In the genomic region with DNA sequence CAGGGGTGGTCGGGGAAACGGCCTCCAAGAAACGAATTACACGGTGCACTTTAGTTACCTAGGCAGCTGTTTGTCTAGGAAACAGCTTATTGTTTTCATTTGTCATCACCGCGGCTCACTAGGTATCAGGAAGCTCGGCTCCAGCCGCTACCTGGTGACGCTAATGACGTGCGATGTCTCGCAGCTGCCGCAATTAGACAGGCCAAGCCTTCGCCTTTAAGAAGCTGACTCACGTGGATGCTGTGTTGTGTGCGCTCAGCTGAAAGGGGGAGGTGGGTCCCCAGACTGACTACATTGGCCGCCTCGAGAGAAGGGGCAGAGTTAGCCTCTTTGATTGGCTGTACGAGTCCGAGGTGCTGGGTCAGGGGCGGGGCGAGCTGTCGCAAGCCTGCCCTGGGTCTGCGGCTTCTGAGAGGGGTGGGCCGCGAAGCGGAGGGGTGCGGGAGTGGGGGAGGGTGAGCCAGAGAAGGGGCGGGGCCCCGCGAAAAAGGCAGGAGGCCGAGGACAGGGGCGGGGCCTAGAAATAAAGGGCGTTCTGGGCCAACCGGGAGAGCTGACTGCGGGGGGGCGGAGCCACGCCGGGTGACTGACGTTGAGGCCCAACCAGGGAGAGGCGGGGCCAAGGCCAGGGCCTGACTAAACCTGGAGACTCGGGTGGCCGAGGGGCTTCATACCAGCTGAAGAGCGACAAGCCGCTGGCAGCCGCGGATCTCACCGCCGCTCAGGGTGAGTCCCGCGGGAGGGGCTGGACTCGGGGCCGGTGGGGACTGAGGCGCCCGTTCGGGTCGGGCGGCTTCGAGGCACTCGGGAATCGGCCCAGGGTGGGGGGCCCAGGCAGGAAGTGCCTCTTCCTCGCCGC, we compare ENCODE assay signal across 1 cellular context.
A peak's percentile ranks its signal among the peaks of the same experiment; 100 is the strongest.
TF ChIP-seq lines count a peak whose summit lies in the region.

A gene (plus strand): TSS at position 671 of the 859 bp plus-strand sequence. CDS start 9,645 bp downstream, outside the sequence.

TF ChIP-seq in K562, 482 proteins besides CTCF, POLR2A, EP300 and RAD21 (continued from another document and continues in another):
- TF ChIP-seq, protein P1, sequence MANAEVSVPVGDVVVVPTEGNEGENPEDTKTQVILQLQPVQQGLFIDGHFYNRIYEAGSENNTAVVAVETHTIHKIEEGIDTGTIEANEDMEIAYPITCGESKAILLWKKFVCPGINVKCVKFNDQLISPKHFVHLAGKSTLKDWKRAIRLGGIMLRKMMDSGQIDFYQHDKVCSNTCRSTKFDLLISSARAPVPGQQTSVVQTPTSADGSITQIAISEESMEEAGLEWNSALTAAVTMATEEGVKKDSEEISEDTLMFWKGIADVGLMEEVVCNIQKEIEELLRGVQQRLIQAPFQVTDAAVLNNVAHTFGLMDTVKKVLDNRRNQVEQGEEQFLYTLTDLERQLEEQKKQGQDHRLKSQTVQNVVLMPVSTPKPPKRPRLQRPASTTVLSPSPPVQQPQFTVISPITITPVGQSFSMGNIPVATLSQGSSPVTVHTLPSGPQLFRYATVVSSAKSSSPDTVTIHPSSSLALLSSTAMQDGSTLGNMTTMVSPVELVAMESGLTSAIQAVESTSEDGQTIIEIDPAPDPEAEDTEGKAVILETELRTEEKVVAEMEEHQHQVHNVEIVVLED (CRISPR knock-in tag; IDR thresholded peaks at IDR 0.05): no peak
- TF ChIP-seq GTF2F1 (IDR thresholded peaks at IDR 0.05; ENCODE audit: low read depth, low read length) (no peak), BACH1 (tag; IDR thresholded peaks at IDR 0.05) (no peak), HMG20A (CRISPR knock-in tag; conservative IDR thresholded peaks at IDR 0.05) (no peak), GTF2A2 (tag; IDR thresholded peaks at IDR 0.05) (no peak), DACH1 (IDR thresholded peaks at IDR 0.05; ENCODE audit: partially characterized antibody) (peak; percentile 98), ZNF3 (CRISPR knock-in tag; IDR thresholded peaks at IDR 0.05) (no peak), ZNF184 (CRISPR knock-in tag; IDR thresholded peaks at IDR 0.05) (no peak), MAFK (IDR thresholded peaks at IDR 0.05; ENCODE audit: low read length) (peak; percentile 61), POLR2H (tag; IDR thresholded peaks at IDR 0.05; ENCODE audit: low read depth) (no peak), NELFE (IDR thresholded peaks at IDR 0.05; ENCODE audit: insufficient read depth, insufficient read length) (no peak), RBM34 (IDR thresholded peaks at IDR 0.05; ENCODE audit: borderline replicate concordance, insufficient read depth, low read length) (no peak), ZNF143 (CRISPR knock-in tag; IDR thresholded peaks at IDR 0.05) (no peak), KAT2B (IDR thresholded peaks at IDR 0.05; ENCODE audit: low read depth, low read length) (no peak), HDAC3 (IDR thresholded peaks at IDR 0.05; ENCODE audit: borderline replicate concordance, partially characterized antibody) (no peak), SAFB (IDR thresholded peaks at IDR 0.05; ENCODE audit: borderline replicate concordance, low read depth, low read length) (no peak), PTTG1 (tag; IDR thresholded peaks at IDR 0.05; ENCODE audit: low read depth) (no peak), ZNF253 (CRISPR knock-in tag; conservative IDR thresholded peaks at IDR 0.05) (no peak), ASH1L (IDR thresholded peaks at IDR 0.05; ENCODE audit: borderline replicate concordance, low read depth, partially characterized antibody) (peak; percentile 53), YBX1 (IDR thresholded peaks at IDR 0.05) (no peak), SPI1 (IDR thresholded peaks at IDR 0.05; ENCODE audit: borderline replicate concordance, low read depth, low read length) (no peak), ZNF785 (CRISPR knock-in tag; IDR thresholded peaks at IDR 0.05) (no peak), ZNF146 (CRISPR knock-in tag; IDR thresholded peaks at IDR 0.05; ENCODE audit: unreplicated experiment) (no peak)
- TF ChIP-seq, protein P2, sequence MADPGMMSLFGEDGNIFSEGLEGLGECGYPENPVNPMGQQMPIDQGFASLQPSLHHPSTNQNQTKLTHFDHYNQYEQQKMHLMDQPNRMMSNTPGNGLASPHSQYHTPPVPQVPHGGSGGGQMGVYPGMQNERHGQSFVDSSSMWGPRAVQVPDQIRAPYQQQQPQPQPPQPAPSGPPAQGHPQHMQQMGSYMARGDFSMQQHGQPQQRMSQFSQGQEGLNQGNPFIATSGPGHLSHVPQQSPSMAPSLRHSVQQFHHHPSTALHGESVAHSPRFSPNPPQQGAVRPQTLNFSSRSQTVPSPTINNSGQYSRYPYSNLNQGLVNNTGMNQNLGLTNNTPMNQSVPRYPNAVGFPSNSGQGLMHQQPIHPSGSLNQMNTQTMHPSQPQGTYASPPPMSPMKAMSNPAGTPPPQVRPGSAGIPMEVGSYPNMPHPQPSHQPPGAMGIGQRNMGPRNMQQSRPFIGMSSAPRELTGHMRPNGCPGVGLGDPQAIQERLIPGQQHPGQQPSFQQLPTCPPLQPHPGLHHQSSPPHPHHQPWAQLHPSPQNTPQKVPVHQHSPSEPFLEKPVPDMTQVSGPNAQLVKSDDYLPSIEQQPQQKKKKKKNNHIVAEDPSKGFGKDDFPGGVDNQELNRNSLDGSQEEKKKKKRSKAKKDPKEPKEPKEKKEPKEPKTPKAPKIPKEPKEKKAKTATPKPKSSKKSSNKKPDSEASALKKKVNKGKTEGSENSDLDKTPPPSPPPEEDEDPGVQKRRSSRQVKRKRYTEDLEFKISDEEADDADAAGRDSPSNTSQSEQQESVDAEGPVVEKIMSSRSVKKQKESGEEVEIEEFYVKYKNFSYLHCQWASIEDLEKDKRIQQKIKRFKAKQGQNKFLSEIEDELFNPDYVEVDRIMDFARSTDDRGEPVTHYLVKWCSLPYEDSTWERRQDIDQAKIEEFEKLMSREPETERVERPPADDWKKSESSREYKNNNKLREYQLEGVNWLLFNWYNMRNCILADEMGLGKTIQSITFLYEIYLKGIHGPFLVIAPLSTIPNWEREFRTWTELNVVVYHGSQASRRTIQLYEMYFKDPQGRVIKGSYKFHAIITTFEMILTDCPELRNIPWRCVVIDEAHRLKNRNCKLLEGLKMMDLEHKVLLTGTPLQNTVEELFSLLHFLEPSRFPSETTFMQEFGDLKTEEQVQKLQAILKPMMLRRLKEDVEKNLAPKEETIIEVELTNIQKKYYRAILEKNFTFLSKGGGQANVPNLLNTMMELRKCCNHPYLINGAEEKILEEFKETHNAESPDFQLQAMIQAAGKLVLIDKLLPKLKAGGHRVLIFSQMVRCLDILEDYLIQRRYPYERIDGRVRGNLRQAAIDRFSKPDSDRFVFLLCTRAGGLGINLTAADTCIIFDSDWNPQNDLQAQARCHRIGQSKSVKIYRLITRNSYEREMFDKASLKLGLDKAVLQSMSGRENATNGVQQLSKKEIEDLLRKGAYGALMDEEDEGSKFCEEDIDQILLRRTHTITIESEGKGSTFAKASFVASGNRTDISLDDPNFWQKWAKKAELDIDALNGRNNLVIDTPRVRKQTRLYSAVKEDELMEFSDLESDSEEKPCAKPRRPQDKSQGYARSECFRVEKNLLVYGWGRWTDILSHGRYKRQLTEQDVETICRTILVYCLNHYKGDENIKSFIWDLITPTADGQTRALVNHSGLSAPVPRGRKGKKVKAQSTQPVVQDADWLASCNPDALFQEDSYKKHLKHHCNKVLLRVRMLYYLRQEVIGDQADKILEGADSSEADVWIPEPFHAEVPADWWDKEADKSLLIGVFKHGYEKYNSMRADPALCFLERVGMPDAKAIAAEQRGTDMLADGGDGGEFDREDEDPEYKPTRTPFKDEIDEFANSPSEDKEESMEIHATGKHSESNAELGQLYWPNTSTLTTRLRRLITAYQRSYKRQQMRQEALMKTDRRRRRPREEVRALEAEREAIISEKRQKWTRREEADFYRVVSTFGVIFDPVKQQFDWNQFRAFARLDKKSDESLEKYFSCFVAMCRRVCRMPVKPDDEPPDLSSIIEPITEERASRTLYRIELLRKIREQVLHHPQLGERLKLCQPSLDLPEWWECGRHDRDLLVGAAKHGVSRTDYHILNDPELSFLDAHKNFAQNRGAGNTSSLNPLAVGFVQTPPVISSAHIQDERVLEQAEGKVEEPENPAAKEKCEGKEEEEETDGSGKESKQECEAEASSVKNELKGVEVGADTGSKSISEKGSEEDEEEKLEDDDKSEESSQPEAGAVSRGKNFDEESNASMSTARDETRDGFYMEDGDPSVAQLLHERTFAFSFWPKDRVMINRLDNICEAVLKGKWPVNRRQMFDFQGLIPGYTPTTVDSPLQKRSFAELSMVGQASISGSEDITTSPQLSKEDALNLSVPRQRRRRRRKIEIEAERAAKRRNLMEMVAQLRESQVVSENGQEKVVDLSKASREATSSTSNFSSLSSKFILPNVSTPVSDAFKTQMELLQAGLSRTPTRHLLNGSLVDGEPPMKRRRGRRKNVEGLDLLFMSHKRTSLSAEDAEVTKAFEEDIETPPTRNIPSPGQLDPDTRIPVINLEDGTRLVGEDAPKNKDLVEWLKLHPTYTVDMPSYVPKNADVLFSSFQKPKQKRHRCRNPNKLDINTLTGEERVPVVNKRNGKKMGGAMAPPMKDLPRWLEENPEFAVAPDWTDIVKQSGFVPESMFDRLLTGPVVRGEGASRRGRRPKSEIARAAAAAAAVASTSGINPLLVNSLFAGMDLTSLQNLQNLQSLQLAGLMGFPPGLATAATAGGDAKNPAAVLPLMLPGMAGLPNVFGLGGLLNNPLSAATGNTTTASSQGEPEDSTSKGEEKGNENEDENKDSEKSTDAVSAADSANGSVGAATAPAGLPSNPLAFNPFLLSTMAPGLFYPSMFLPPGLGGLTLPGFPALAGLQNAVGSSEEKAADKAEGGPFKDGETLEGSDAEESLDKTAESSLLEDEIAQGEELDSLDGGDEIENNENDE (IDR thresholded peaks at IDR 0.05; ENCODE audit: low read depth, low read length): no peak
- TF ChIP-seq, protein P3, sequence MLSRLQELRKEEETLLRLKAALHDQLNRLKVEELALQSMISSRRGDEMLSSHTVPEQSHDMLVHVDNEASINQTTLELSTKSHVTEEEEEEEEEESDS (CRISPR knock-in tag; IDR thresholded peaks at IDR 0.05): no peak
- TF ChIP-seq, protein P4, sequence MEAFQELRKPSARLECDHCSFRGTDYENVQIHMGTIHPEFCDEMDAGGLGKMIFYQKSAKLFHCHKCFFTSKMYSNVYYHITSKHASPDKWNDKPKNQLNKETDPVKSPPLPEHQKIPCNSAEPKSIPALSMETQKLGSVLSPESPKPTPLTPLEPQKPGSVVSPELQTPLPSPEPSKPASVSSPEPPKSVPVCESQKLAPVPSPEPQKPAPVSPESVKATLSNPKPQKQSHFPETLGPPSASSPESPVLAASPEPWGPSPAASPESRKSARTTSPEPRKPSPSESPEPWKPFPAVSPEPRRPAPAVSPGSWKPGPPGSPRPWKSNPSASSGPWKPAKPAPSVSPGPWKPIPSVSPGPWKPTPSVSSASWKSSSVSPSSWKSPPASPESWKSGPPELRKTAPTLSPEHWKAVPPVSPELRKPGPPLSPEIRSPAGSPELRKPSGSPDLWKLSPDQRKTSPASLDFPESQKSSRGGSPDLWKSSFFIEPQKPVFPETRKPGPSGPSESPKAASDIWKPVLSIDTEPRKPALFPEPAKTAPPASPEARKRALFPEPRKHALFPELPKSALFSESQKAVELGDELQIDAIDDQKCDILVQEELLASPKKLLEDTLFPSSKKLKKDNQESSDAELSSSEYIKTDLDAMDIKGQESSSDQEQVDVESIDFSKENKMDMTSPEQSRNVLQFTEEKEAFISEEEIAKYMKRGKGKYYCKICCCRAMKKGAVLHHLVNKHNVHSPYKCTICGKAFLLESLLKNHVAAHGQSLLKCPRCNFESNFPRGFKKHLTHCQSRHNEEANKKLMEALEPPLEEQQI (IDR thresholded peaks at IDR 0.05): no peak
- TF ChIP-seq, protein P5, sequence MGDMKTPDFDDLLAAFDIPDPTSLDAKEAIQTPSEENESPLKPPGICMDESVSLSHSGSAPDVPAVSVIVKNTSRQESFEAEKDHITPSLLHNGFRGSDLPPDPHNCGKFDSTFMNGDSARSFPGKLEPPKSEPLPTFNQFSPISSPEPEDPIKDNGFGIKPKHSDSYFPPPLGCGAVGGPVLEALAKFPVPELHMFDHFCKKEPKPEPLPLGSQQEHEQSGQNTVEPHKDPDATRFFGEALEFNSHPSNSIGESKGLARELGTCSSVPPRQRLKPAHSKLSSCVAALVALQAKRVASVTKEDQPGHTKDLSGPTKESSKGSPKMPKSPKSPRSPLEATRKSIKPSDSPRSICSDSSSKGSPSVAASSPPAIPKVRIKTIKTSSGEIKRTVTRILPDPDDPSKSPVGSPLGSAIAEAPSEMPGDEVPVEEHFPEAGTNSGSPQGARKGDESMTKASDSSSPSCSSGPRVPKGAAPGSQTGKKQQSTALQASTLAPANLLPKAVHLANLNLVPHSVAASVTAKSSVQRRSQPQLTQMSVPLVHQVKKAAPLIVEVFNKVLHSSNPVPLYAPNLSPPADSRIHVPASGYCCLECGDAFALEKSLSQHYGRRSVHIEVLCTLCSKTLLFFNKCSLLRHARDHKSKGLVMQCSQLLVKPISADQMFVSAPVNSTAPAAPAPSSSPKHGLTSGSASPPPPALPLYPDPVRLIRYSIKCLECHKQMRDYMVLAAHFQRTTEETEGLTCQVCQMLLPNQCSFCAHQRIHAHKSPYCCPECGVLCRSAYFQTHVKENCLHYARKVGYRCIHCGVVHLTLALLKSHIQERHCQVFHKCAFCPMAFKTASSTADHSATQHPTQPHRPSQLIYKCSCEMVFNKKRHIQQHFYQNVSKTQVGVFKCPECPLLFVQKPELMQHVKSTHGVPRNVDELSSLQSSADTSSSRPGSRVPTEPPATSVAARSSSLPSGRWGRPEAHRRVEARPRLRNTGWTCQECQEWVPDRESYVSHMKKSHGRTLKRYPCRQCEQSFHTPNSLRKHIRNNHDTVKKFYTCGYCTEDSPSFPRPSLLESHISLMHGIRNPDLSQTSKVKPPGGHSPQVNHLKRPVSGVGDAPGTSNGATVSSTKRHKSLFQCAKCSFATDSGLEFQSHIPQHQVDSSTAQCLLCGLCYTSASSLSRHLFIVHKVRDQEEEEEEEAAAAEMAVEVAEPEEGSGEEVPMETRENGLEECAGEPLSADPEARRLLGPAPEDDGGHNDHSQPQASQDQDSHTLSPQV (IDR thresholded peaks at IDR 0.05): no peak
- TF ChIP-seq, protein P6, sequence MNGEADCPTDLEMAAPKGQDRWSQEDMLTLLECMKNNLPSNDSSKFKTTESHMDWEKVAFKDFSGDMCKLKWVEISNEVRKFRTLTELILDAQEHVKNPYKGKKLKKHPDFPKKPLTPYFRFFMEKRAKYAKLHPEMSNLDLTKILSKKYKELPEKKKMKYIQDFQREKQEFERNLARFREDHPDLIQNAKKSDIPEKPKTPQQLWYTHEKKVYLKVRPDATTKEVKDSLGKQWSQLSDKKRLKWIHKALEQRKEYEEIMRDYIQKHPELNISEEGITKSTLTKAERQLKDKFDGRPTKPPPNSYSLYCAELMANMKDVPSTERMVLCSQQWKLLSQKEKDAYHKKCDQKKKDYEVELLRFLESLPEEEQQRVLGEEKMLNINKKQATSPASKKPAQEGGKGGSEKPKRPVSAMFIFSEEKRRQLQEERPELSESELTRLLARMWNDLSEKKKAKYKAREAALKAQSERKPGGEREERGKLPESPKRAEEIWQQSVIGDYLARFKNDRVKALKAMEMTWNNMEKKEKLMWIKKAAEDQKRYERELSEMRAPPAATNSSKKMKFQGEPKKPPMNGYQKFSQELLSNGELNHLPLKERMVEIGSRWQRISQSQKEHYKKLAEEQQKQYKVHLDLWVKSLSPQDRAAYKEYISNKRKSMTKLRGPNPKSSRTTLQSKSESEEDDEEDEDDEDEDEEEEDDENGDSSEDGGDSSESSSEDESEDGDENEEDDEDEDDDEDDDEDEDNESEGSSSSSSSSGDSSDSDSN (IDR thresholded peaks at IDR 0.05; ENCODE audit: borderline replicate concordance in 1 of 2, low read depth in 2 of 2, low read length in 2 of 2): no peak
